In genomic region chr15:93018574-93018973, GRCh38 we compare ENCODE assay signal across 9 cellular contexts.
A peak's percentile ranks its signal among the peaks of the same experiment; 100 is the strongest.
DNase-seq lines count a peak whose midpoint lies in the region; ATAC-seq lines count a peak whose summit lies in the region.
"Had no signal": no experiment of that assay in that cellular context is flagged by ENCODE, and none has a peak within 500 bp of the region (broad histone marks: within the 10 kb centered on the region; RNA-seq: fewer than 3 reads in every experiment).

No MANE protein-coding gene starts in this region.

- no peak overlapping the region for H2BK120ac ChIP-seq in trophoblast cell (ENCODE audit: insufficient read depth, low read length, poor library complexity)

- H3K79me1 ChIP-seq in trophoblast cell (ENCODE audit: low read length): no peaks in the 10 kb centered on the region

- no peak overlapping the region for H3K9ac ChIP-seq in trophoblast cell (ENCODE audit: low read length)

- H3K27me3 Mint-ChIP-seq in IgD-negative memory B cell: no peaks in the 10 kb centered on the region

- H4K91ac ChIP-seq in trophoblast cell (ENCODE audit: low read depth, low read length): no peak overlapping the region

- peak overlapping the region in 2 of 3 donors; percentile 27 to 70 for H3K27ac Mint-ChIP-seq in IgD-negative memory B cell

- H2BK12ac ChIP-seq in trophoblast cell (ENCODE audit: low read length): no peak overlapping the region

- DNase-seq in NCI-H82 (lab: John Stamatoyannopoulos, UW) (peak; percentile 22), NCI-H82 treated with DMSO at 0.1 percent for 48 hours (lab: John Stamatoyannopoulos, UW; ENCODE audit: unreplicated experiment) (no peak), dermis blood vessel endothelial cell (peak; percentile 34), trophoblast cell (peak; percentile 11 to 37), HPDE6-E6E7 (ENCODE audit: extremely low spot score) (no peak)
- DNase-seq: stimulated activated CD4-positive, alpha-beta T cell treated with anti-CD3 and anti-CD28 coated beads, Interleukin-2, amount 100 ng/mL, for 48 hours had no signal

- no peak overlapping the region for H3K23ac ChIP-seq in trophoblast cell (ENCODE audit: low read length)

- no peaks in the 10 kb centered on the region for H3K4me1 ChIP-seq in trophoblast cell (ENCODE audit: control insufficient read depth in 1 of 2, insufficient read depth in 2 of 2, low read length in 2 of 2)

- H3K18ac ChIP-seq in trophoblast cell (ENCODE audit: low read length): no peak overlapping the region

- no peak overlapping the region for H4K8ac ChIP-seq in trophoblast cell (ENCODE audit: low read depth, low read length)

- no peak overlapping the region for H3K14ac ChIP-seq in trophoblast cell (ENCODE audit: low read length)

- H3K27me3 ChIP-seq in trophoblast cell (ENCODE audit: insufficient read depth, low read length): no peaks in the 10 kb centered on the region

- ATAC-seq in HG02623 (IDR thresholded peaks at IDR 0.05; ENCODE audit: unreplicated experiment): no peak
- no peak for ATAC-seq in GM19467 (IDR thresholded peaks at IDR 0.05; ENCODE audit: unreplicated experiment)

- H2BK5ac ChIP-seq in trophoblast cell (ENCODE audit: low read depth, low read length, poor library complexity): no peak overlapping the region

- no peak overlapping the region for H3K4me2 ChIP-seq in trophoblast cell (ENCODE audit: low read length)

- H3K4me3 Mint-ChIP-seq in IgD-negative memory B cell: no peak overlapping the region

- no peaks in the 10 kb centered on the region for H3K79me2 ChIP-seq in trophoblast cell (ENCODE audit: control insufficient read depth, insufficient read depth, low read length, poor library complexity)

- no peaks in the 10 kb centered on the region for H3K9me3 Mint-ChIP-seq in IgD-negative memory B cell

- no peaks in the 10 kb centered on the region for H3K9me3 ChIP-seq in trophoblast cell (ENCODE audit: insufficient read depth, low read depth, low read length)

- no peak overlapping the region for H4K12ac ChIP-seq in trophoblast cell (ENCODE audit: low read depth, low read length)

- peaks cover 11% of the 10 kb centered on the region for H3K36me3 Mint-ChIP-seq in IgD-negative memory B cell

- peaks cover 36 to 67% of the 10 kb centered on the region in 2 experiments for H3K36me3 ChIP-seq in trophoblast cell (ENCODE audit: control insufficient read depth in 1 of 2, insufficient read depth in 2 of 2, low read length in 2 of 2)

- H3K4ac ChIP-seq in trophoblast cell (ENCODE audit: low read depth, low read length): no peak overlapping the region

- H2AFZ ChIP-seq in trophoblast cell (ENCODE audit: insufficient read depth, low read length, poor library complexity): no peak overlapping the region

- no CpG with 5 or more reads among the region's 4 CpGs for WGBS in trophoblast cell (ENCODE audit: extremely low coverage, insufficient coverage, insufficient read length)

- no peak overlapping the region for H2AK5ac ChIP-seq in trophoblast cell (ENCODE audit: low read length)

- no peak overlapping the region for H3K27ac ChIP-seq in trophoblast cell (ENCODE audit: low read depth, low read length)

- H3K4me1 Mint-ChIP-seq in IgD-negative memory B cell: peaks cover 6 to 22% (median 11%) of the 10 kb centered on the region in 3 donors

- H3K4me3 ChIP-seq in trophoblast cell (ENCODE audit: low read depth, low read length): no peak overlapping the region

Comparison
In these comparisons a context has a peak if more than half of its experiments do, and no peak if none do; other contexts are left out.
1. DNase-seq: peak in NCI-H82 (single experiment), dermis blood vessel endothelial cell (single experiment) and trophoblast cell (2 of 2); none in NCI-H82 treated with DMSO at 0.1 percent for 48 hours (single experiment) and HPDE6-E6E7 (single experiment).